Comparison of ENCODE assay signal across 8 cellular contexts in genomic region chr19:518292-519231, GRCh38. TPM values are rescaled to one million over a fixed set of nuclear protein-coding genes. Genes with fewer than 3 reads are reported as not detected.
DNase-seq lines count a peak whose midpoint lies in the region; ATAC-seq, FAIRE-seq and TF ChIP-seq lines count a peak whose summit lies in the region.

No MANE protein-coding gene starts in this region.

- no peaks in the 10 kb centered on the region for H3K27me3 Mint-ChIP-seq in naive thymus-derived CD8-positive, alpha-beta T cell

- POLR2A ChIA-PET in naive thymus-derived CD8-positive, alpha-beta T cell (lab: Charles Lee), result interaction anchor here (0.5 to 1.9 kb wide), 12 partner anchors 9 to 557 kb away, joined by 3 to 6 read pairs (median 4); partner anchors contain the start of genes BSG and CDC34

- H3K27ac ChIP-seq in vagina, result peak overlapping the region; percentile 66

- peak; percentile 98 for ATAC-seq in naive thymus-derived CD8-positive, alpha-beta T cell
- no peak for ATAC-seq in GM18505 (IDR thresholded peaks at IDR 0.05; ENCODE audit: unreplicated experiment)

- peak overlapping the region in 2 of 10 donors; percentile 27 to 35 for H3K4me3 Mint-ChIP-seq in naive thymus-derived CD8-positive, alpha-beta T cell

- intact Hi-C loops in vagina (cut with DNase I), result no loop called here

- DNase-seq in activated gamma-delta T cell treated with Interleukin-2 at 50 U/mL for 16 hours (peak; percentile 60), activated gamma-delta T cell (lab: John Stamatoyannopoulos, UW) (no peak), bronchial epithelial cell (ENCODE audit: low read depth) (no peak), vagina (ENCODE audit: extremely low spot score in 2 of 2) (no peak), NCI-H2196 (lab: John Stamatoyannopoulos, UW; ENCODE audit: unreplicated experiment) (no peak), putamen (ENCODE audit: low spot score) (no peak)
- DNase-seq in naive thymus-derived CD8-positive, alpha-beta T cell, result peak; percentile 52 to 86 (median 65)

- H3K36me3 ChIP-seq in bronchial epithelial cell (ENCODE audit: control insufficient read depth, insufficient read depth, low read length), result no peaks in the 10 kb centered on the region
- H3K36me3 ChIP-seq in vagina, result peaks cover 0 to 5% of the 10 kb centered on the region in 2 donors

- H3K4me3 ChIP-seq in bronchial epithelial cell (ENCODE audit: low read depth, low read length) (no peak overlapping the region), vagina (peak overlapping the region; percentile 31 to 40)

- H3K36me3 Mint-ChIP-seq in naive thymus-derived CD8-positive, alpha-beta T cell, result peaks cover 0 to 2% (median 1%) of the 10 kb centered on the region in 3 donors

- peak; percentile 21 for TF ChIP-seq CTCF in bronchial epithelial cell (IDR thresholded peaks at IDR 0.05; ENCODE audit: insufficient read depth, low read length, severe bottlenecking)
- TF ChIP-seq CTCF in vagina (IDR thresholded peaks at IDR 0.05), result no peak

- H3K4me1 Mint-ChIP-seq in naive thymus-derived CD8-positive, alpha-beta T cell, result peaks cover 10 to 23% (median 15%) of the 10 kb centered on the region in 4 donors

- no peak for FAIRE-seq in bronchial epithelial cell (lab: Jason Lieb, UNC)

- no peaks in the 10 kb centered on the region for H3K9me3 Mint-ChIP-seq in naive thymus-derived CD8-positive, alpha-beta T cell

- H3K27me3 ChIP-seq in bronchial epithelial cell (ENCODE audit: control insufficient read depth, insufficient read depth, low read length) (no peaks in the 10 kb centered on the region), vagina (no peaks in the 10 kb centered on the region)

- no peak for TF ChIP-seq POLR2A in vagina (IDR thresholded peaks at IDR 0.05)
- TF ChIP-seq POLR2A in GM18505 (IDR thresholded peaks at IDR 0.05; ENCODE audit: borderline replicate concordance, extremely low read depth, insufficient read depth, insufficient read length), result no peak

- H3K27ac Mint-ChIP-seq in naive thymus-derived CD8-positive, alpha-beta T cell, result peak overlapping the region in 3 of 10 donors; percentile 27 to 66 (median 52)

- H3K9me3 ChIP-seq in vagina, result no peaks in the 10 kb centered on the region

- H3K4me1 ChIP-seq in vagina, result peaks cover 3% of the 10 kb centered on the region

RNA-seq across cellular contexts. Expression of gene TPGS1, which starts 11.3 kb away (rescaled TPM):
- total RNA-seq in bronchial epithelial cell (16.8 and 23.2 TPM in 2 replicates), vagina (39.5 TPM)
- total RNA-seq in naive thymus-derived CD8-positive, alpha-beta T cell, result 10 to 100 TPM; 31.5 to 33.0 TPM
- 10 to 100 TPM; 31.6 to 43.3 (median 42.3) TPM for polyA plus RNA-seq in naive thymus-derived CD8-positive, alpha-beta T cell

RNA-seq across cellular contexts. Expression of gene CDC34, which starts 13.0 kb away (rescaled TPM):
- total RNA-seq in bronchial epithelial cell (143 and 169 TPM in 2 replicates), vagina (62.6 TPM)
- 10 to 100 TPM; 41.7 to 46.7 TPM for total RNA-seq in naive thymus-derived CD8-positive, alpha-beta T cell
- 10 to 100 TPM; 20.6 to 43.5 (median 27.9) TPM for polyA plus RNA-seq in naive thymus-derived CD8-positive, alpha-beta T cell

RNA-seq across cellular contexts. Expression of gene MADCAM1, which starts 22.3 kb away (rescaled TPM):
- not detected in 2 replicates for total RNA-seq in bronchial epithelial cell
- 1 to 10 TPM; 1.1 to 1.2 TPM for total RNA-seq in naive thymus-derived CD8-positive, alpha-beta T cell
- polyA plus RNA-seq in naive thymus-derived CD8-positive, alpha-beta T cell, result under 1 TPM; 0.17 to 0.33 (median 0.17) TPM
- 0.49 TPM for total RNA-seq in vagina

RNA-seq across cellular contexts. Expression of gene GZMM, which starts 25.3 kb away (rescaled TPM):
- total RNA-seq in bronchial epithelial cell, result not detected in 2 replicates
- 10 to 100 TPM; 46.9 to 55.9 TPM for total RNA-seq in naive thymus-derived CD8-positive, alpha-beta T cell
- polyA plus RNA-seq in naive thymus-derived CD8-positive, alpha-beta T cell, result 100 to 1,000 TPM; 228 to 450 (median 333) TPM
- not detected for total RNA-seq in vagina

RNA-seq across cellular contexts. Expression of gene BSG, which starts 53.8 kb away (rescaled TPM):
- total RNA-seq in bronchial epithelial cell, result 349 and 369 TPM in 2 replicates
- total RNA-seq in naive thymus-derived CD8-positive, alpha-beta T cell, result 100 to 1,000 TPM; 106 to 107 TPM
- polyA plus RNA-seq in naive thymus-derived CD8-positive, alpha-beta T cell, result 100 to 1,000 TPM; 282 to 313 (median 309) TPM
- total RNA-seq in vagina, result 231 TPM

Comparison
In these comparisons a context has a peak if more than half of its experiments do, and no peak if none do; other contexts are left out.
1. DNase-seq: peak in activated gamma-delta T cell treated with Interleukin-2 at 50 U/mL for 16 hours (single experiment) and naive thymus-derived CD8-positive, alpha-beta T cell (10 of 10); none in activated gamma-delta T cell (single experiment), bronchial epithelial cell (single experiment), vagina (0 of 2), NCI-H2196 (single experiment) and putamen (single experiment).